In genomic region chr5:123752576-123752975, GRCh38 we compare ENCODE assay signal across 10 cellular contexts.
DNase-seq lines count a peak whose midpoint lies in the region; ATAC-seq, FAIRE-seq and TF ChIP-seq lines count a peak whose summit lies in the region.
"Had no signal": no experiment of that assay in that cellular context is flagged by ENCODE, and none has a peak within 500 bp of the region (broad histone marks: within the 10 kb centered on the region; RNA-seq: fewer than 3 reads in every experiment).

No MANE protein-coding gene starts in this region.

- H3K4me2 ChIP-seq in A549: no peak overlapping the region
- H3K4me2 ChIP-seq: BLaER1 had no signal

- H3K36me3 Mint-ChIP-seq in activated CD8-positive, alpha-beta T cell treated with anti-CD3 and anti-CD28 coated beads, Interleukin-2, amount 10 ng/mL, durations not matched to agents 7 days and 5 days (ENCODE audit: low read depth): no peaks in the 10 kb centered on the region

- TF ChIP-seq POLR2A in A549 (IDR thresholded peaks at IDR 0.05; ENCODE audit: low read length): no peak

- peaks cover 17% of the 10 kb centered on the region; the same call in 2 of the 3 replicates for H3K4me1 ChIP-seq in A549
- H3K4me1 ChIP-seq in mesodermal cell (ENCODE audit: control insufficient read depth, insufficient read depth, low read length, poor library complexity, severe bottlenecking): peaks cover 33% of the 10 kb centered on the region

- no peak for TF ChIP-seq CTCF in A549 (IDR thresholded peaks at IDR 0.05)

- H3K9me3 ChIP-seq in A549: no peaks in the 10 kb centered on the region
- no peaks in the 10 kb centered on the region for H3K9me3 ChIP-seq in mesodermal cell (ENCODE audit: control insufficient read depth, low read length)
- H3K9me3 ChIP-seq: BLaER1 had no signal

- H3K4me3 Mint-ChIP-seq in activated CD8-positive, alpha-beta T cell treated with anti-CD3 and anti-CD28 coated beads, Interleukin-2, amount 10 ng/mL, durations not matched to agents 7 days and 5 days: no peak overlapping the region

- H3K4me3 ChIP-seq in A549 (no peak overlapping the region), mesodermal cell (ENCODE audit: extremely low read depth, insufficient read depth, low read length, poor library complexity, severe bottlenecking) (no peak overlapping the region)
- H3K4me3 ChIP-seq: BLaER1 had no signal

- TF ChIP-seq EP300 in A549 (IDR thresholded peaks at IDR 0.05): no peak

- no peak for TF ChIP-seq RAD21 in A549 (conservative IDR thresholded peaks at IDR 0.05 in 1 of 2, IDR thresholded peaks at IDR 0.05 in 1 of 2)

- ATAC-seq in A549 (peak; percentile 30 to 54; a peak in 1 of 6 replicates), GM18909 (IDR thresholded peaks at IDR 0.05; ENCODE audit: poor library complexity, unreplicated experiment) (no peak)
- no peak for ATAC-seq in activated CD8-positive, alpha-beta T cell treated with anti-CD3 and anti-CD28 coated beads, Interleukin-2, amount 10 ng/mL, durations not matched to agents 7 days and 5 days

- H3K9me3 Mint-ChIP-seq in activated CD8-positive, alpha-beta T cell treated with anti-CD3 and anti-CD28 coated beads, Interleukin-2, amount 10 ng/mL, durations not matched to agents 7 days and 5 days (ENCODE audit: insufficient read depth): no peaks in the 10 kb centered on the region

- no peaks in the 10 kb centered on the region for H3K36me3 ChIP-seq in mesodermal cell (ENCODE audit: control insufficient read depth, insufficient read depth, low read length)
- H3K36me3 ChIP-seq: BLaER1 had no signal

- DNase-seq in A549 (ENCODE audit: low read depth in 1 of 2, low spot score in 1 of 2) (no peak), M059J (ENCODE audit: low read depth) (peak; percentile 88), DMS153 treated with DMSO at 0.1 percent for 48 hours (lab: John Stamatoyannopoulos, UW; ENCODE audit: unreplicated experiment) (no peak), ureter (ENCODE audit: low spot score) (no peak)
- no peak for DNase-seq in activated CD8-positive, alpha-beta T cell treated with anti-CD3 and anti-CD28 coated beads, Interleukin-2, amount 10 ng/mL, durations not matched to agents 7 days and 5 days
- DNase-seq: KG1 had no signal

- CTCF ChIA-PET in A549 (lab: Yijun Ruan, JAX): no interaction called here
- CTCF ChIA-PET in activated CD8-positive, alpha-beta T cell treated with anti-CD3 and anti-CD28 coated beads, Interleukin-2, amount 10 ng/mL, durations not matched to agents 7 days and 5 days (lab: Charles Lee): no interaction called here

- H3K4me1 Mint-ChIP-seq in activated CD8-positive, alpha-beta T cell treated with anti-CD3 and anti-CD28 coated beads, Interleukin-2, amount 10 ng/mL, durations not matched to agents 7 days and 5 days (ENCODE audit: low read depth): no peaks in the 10 kb centered on the region

- no peaks in the 10 kb centered on the region for H3K27me3 Mint-ChIP-seq in activated CD8-positive, alpha-beta T cell treated with anti-CD3 and anti-CD28 coated beads, Interleukin-2, amount 10 ng/mL, durations not matched to agents 7 days and 5 days (ENCODE audit: low read depth)

- 82% methylated on average over 5 of the region's 5 CpGs for WGBS in A549 (ENCODE audit: missing lambda C conversion rate)
- WGBS in mesodermal cell (ENCODE audit: insufficient coverage in 2 of 2), 2 experiments: 85% methylated on average over 2 of the region's 5 CpGs; no CpG with 5 or more reads in 1 of the 2 experiments

- FAIRE-seq in A549 (lab: Jason Lieb, UNC): no peak
- peak; percentile 84 for FAIRE-seq in endometrium (lab: Jason Lieb, UNC)

- H3K27ac Mint-ChIP-seq in activated CD8-positive, alpha-beta T cell treated with anti-CD3 and anti-CD28 coated beads, Interleukin-2, amount 10 ng/mL, durations not matched to agents 7 days and 5 days: no peak overlapping the region

- POLR2A ChIA-PET in A549 (lab: Yijun Ruan, JAX): no interaction called here
- POLR2A ChIA-PET in activated CD8-positive, alpha-beta T cell treated with anti-CD3 and anti-CD28 coated beads, Interleukin-2, amount 10 ng/mL, durations not matched to agents 7 days and 5 days (lab: Charles Lee): no interaction called here

- H3K27ac ChIP-seq in A549 (no peak overlapping the region), mesodermal cell (ENCODE audit: low read depth, low read length, severe bottlenecking) (peak overlapping the region; percentile 69)
- H3K27ac ChIP-seq: BLaER1 had no signal

TF ChIP-seq in A549, 52 proteins besides CTCF, POLR2A, EP300 and RAD21:
- TF ChIP-seq RFX5 (IDR thresholded peaks at IDR 0.05) (no peak), SMC3 (IDR thresholded peaks at IDR 0.05) (no peak), CHD2 (IDR thresholded peaks at IDR 0.05; ENCODE audit: low read length, partially characterized antibody) (no peak), POLR2AphosphoS2 (conservative IDR thresholded peaks at IDR 0.05; ENCODE audit: low read length) (no peak), RARB (CRISPR knock-in tag; IDR thresholded peaks at IDR 0.05) (no peak), HES2 (IDR thresholded peaks at IDR 0.05) (no peak), NR3C1 (IDR thresholded peaks at IDR 0.05) (no peak), MYC (IDR thresholded peaks at IDR 0.05; ENCODE audit: borderline replicate concordance, low read length) (no peak), FOSB (CRISPR knock-in tag; IDR thresholded peaks at IDR 0.05) (no peak), SREBF2 (IDR thresholded peaks at IDR 0.05) (no peak), CHD4 (IDR thresholded peaks at IDR 0.05; ENCODE audit: borderline replicate concordance) (no peak)
TF ChIP-seq in A549: peak in this region for 0.

Comparison
In these comparisons a context has a peak if more than half of its experiments do, and no peak if none do; other contexts are left out.
1. ATAC-seq: peak in A549 (2 of 2); none in GM18909 (single experiment) and activated CD8-positive, alpha-beta T cell treated with anti-CD3 and anti-CD28 coated beads, Interleukin-2, amount 10 ng/mL, durations not matched to agents 7 days and 5 days (single experiment).